In genomic region chr4:47914219-47914925, GRCh38 we compare ENCODE assay signal across 8 cellular contexts. TPM values are rescaled to one million over a fixed set of nuclear protein-coding genes. Genes with fewer than 3 reads are reported as not detected.
DNase-seq lines count a peak whose midpoint lies in the region; ATAC-seq, FAIRE-seq and TF ChIP-seq lines count a peak whose summit lies in the region.

TSS of gene NFXL1 (minus strand) at chr4:47914583. CDS start at chr4:47914203, 380 bp downstream.

- TF ChIP-seq POLR2A in GM18951 (IDR thresholded peaks at IDR 0.05; ENCODE audit: extremely low read depth, insufficient read depth, insufficient read length), result peak; percentile 90

- no peaks in the 10 kb centered on the region for H3K9me3 ChIP-seq in small intestine (ENCODE audit: control insufficient read depth, low read depth)

- H3K27me3 ChIP-seq in bronchial epithelial cell (ENCODE audit: control insufficient read depth, insufficient read depth, low read length) (no peaks in the 10 kb centered on the region), small intestine (ENCODE audit: control insufficient read depth in 2 of 2, insufficient read depth in 2 of 2, low read length in 2 of 2) (no peaks in the 10 kb centered on the region)

- WGBS in small intestine, 3 donors, result 0% methylated on average over 51 to 54 of the region's 55 CpGs

- H3K4me1 ChIP-seq in small intestine (ENCODE audit: control insufficient read depth in 2 of 2, insufficient read depth in 1 of 2, low read depth in 1 of 2, low read length in 1 of 2), result peaks cover 0 to 3% of the 10 kb centered on the region in 2 donors

- peak within 1 kb of the TSS; percentile 96 for H3K4me3 ChIP-seq in WI38 (ENCODE audit: low read depth, low read length)
- peak within 1 kb of the TSS; percentile 91 for H3K4me3 ChIP-seq in bronchial epithelial cell (ENCODE audit: low read depth, low read length)
- H3K4me3 ChIP-seq in small intestine (ENCODE audit: low read depth in 1 of 2, low read length in 2 of 2), result peak within 1 kb of the TSS; percentile 66 to 82

- ATAC-seq in HG03175 (IDR thresholded peaks at IDR 0.05; ENCODE audit: unreplicated experiment), result peak; percentile 98

- peaks cover 2% of the 10 kb centered on the region for H3K36me3 ChIP-seq in bronchial epithelial cell (ENCODE audit: control insufficient read depth, insufficient read depth, low read length)
- no peaks in the 10 kb centered on the region for H3K36me3 ChIP-seq in small intestine (ENCODE audit: control insufficient read depth in 2 of 2, insufficient read depth in 2 of 2, low read length in 2 of 2)

- H3K27ac ChIP-seq in small intestine (ENCODE audit: low read depth in 1 of 2, low read length in 1 of 2), result peak within 1 kb of the TSS; percentile 72 to 90

- FAIRE-seq in bronchial epithelial cell (lab: Jason Lieb, UNC) (no peak), small intestine (lab: Jason Lieb, UNC) (no peak)

- in situ Hi-C loops in GM18951 (cut with MboI; ENCODE audit: low sequenced_read_pairs, unreplicated experiment), result no loop called here

- DNase-seq in AG08396 (ENCODE audit: low spot score) (peak; percentile 96), NCI-H2227 treated with DMSO at 0.1 percent for 48 hours (lab: John Stamatoyannopoulos, UW) (peak; percentile 94), bronchial epithelial cell (ENCODE audit: low read depth) (peak; percentile 90), iPS-NIHi7 (ENCODE audit: extremely low spot score) (peak; percentile 96), small intestine (peak; percentile 98)

- TF ChIP-seq CTCF in WI38 (IDR thresholded peaks at IDR 0.05; ENCODE audit: low read depth, low read length) (no peak), bronchial epithelial cell (IDR thresholded peaks at IDR 0.05; ENCODE audit: insufficient read depth, low read length, severe bottlenecking) (no peak)

RNA-seq across cellular contexts. Expression of gene NFXL1, which starts in this region (rescaled TPM):
- total RNA-seq in bronchial epithelial cell, result 10.8 and 11.3 TPM in 2 replicates
- 1 to 10 TPM; 4.6 to 6.7 (median 5.9) TPM for polyA plus RNA-seq in small intestine

Comparison
In these comparisons a context has a peak if more than half of its experiments do, and no peak if none do; other contexts are left out.
1. Peak in every context shown above with its lines: DNase-seq, ATAC-seq, H3K4me3 ChIP-seq and H3K27ac ChIP-seq.